In genomic region chr15:86231864-86232801, GRCh38 we compare ENCODE assay signal across 8 cellular contexts.
DNase-seq lines count a peak whose midpoint lies in the region; ATAC-seq, FAIRE-seq and TF ChIP-seq lines count a peak whose summit lies in the region.

No MANE protein-coding gene starts in this region.

- peak; percentile 94 for TF ChIP-seq CTCF in RWPE2 (IDR thresholded peaks at IDR 0.05; ENCODE audit: poor library complexity, severe bottlenecking)
- TF ChIP-seq CTCF in astrocyte of the spinal cord (IDR thresholded peaks at IDR 0.05; ENCODE audit: low read depth, low read length): peak; percentile 55
- peak; percentile 44 for TF ChIP-seq CTCF in kidney (IDR thresholded peaks at IDR 0.05; ENCODE audit: borderline replicate concordance, extremely low read depth, insufficient read depth)

- H3K36me3 ChIP-seq in RWPE2 (ENCODE audit: low read depth) (no peaks in the 10 kb centered on the region), kidney (ENCODE audit: control insufficient read depth in 1 of 2, insufficient read depth in 2 of 2, low read length in 2 of 2) (no peaks in the 10 kb centered on the region)

- no peak overlapping the region for H3K9ac ChIP-seq in kidney (ENCODE audit: low read length in 2 of 2)

- H3K4me1 ChIP-seq in RWPE2 (ENCODE audit: insufficient read depth, poor library complexity, severe bottlenecking): no peaks in the 10 kb centered on the region
- H3K4me1 ChIP-seq in kidney (ENCODE audit: control insufficient read depth in 1 of 2, insufficient read depth in 1 of 2, low read depth in 1 of 2, low read length in 2 of 2): no peaks in the 10 kb centered on the region

- no peaks in the 10 kb centered on the region for H3K9me3 ChIP-seq in RWPE2 (ENCODE audit: severe bottlenecking)
- H3K9me3 ChIP-seq in kidney (ENCODE audit: control insufficient read depth in 1 of 2, low read length in 2 of 2): no peaks in the 10 kb centered on the region

- DNase-seq in activated CD4-positive, alpha-beta T cell treated with anti-CD3 and anti-CD28 coated beads for 24 hours (ENCODE audit: low read depth in 2 of 2): peak; percentile 4 to 14
- DNase-seq in activated CD4-positive, alpha-beta T cell treated with anti-CD3 and anti-CD28 coated beads for 1 hour: no peak
- DNase-seq in RWPE2 (ENCODE audit: low spot score) (peak; percentile 73), astrocyte of the spinal cord (ENCODE audit: low read depth, low spot score) (peak; percentile 22), kidney (no peak), mucosa of gallbladder (ENCODE audit: low spot score) (no peak)
- DNase-seq in stimulated activated CD8-positive, alpha-beta memory T cell treated with anti-CD3 and anti-CD28 coated beads, Interleukin-7, amount 100 ng/mL, for 24 hours (ENCODE audit: low read depth): peak; percentile 2

- no peak overlapping the region for H3K27ac ChIP-seq in RWPE2 (ENCODE audit: poor library complexity, severe bottlenecking)
- H3K27ac ChIP-seq in kidney (ENCODE audit: low read depth in 2 of 2, low read length in 2 of 2): no peak overlapping the region

- FAIRE-seq in kidney (lab: Jason Lieb, UNC): no peak

- H3K27me3 ChIP-seq in RWPE2 (ENCODE audit: insufficient read depth, poor library complexity, severe bottlenecking): no peaks in the 10 kb centered on the region

- intact Hi-C loops in kidney (cut with DNase I): no loop called here

- in situ Hi-C loops in astrocyte of the spinal cord (cut with HindIII; ENCODE audit: low sequenced_read_pairs): no loop called here

- H3K4me3 ChIP-seq in RWPE2 (ENCODE audit: severe bottlenecking): no peak overlapping the region
- H3K4me3 ChIP-seq in astrocyte of the spinal cord (ENCODE audit: low read depth, low read length): no peak overlapping the region
- no peak overlapping the region for H3K4me3 ChIP-seq in kidney (ENCODE audit: low read length in 2 of 2)

- ATAC-seq in HG03521 (IDR thresholded peaks at IDR 0.05; ENCODE audit: unreplicated experiment) (peak; percentile 86), RWPE2 (ENCODE audit: low read depth) (peak; percentile 92)

Comparison
In these comparisons a context has a peak if more than half of its experiments do, and no peak if none do; other contexts are left out.
1. DNase-seq: peak in activated CD4-positive, alpha-beta T cell treated with anti-CD3 and anti-CD28 coated beads for 24 hours (2 of 2), RWPE2 (single experiment), astrocyte of the spinal cord (single experiment) and stimulated activated CD8-positive, alpha-beta memory T cell treated with anti-CD3 and anti-CD28 coated beads, Interleukin-7, amount 100 ng/mL, for 24 hours (single experiment); none in activated CD4-positive, alpha-beta T cell treated with anti-CD3 and anti-CD28 coated beads for 1 hour (single experiment), kidney (single experiment) and mucosa of gallbladder (single experiment).
2. CTCF ChIP-seq: peak in every context shown above with its lines; median percentile 94 in RWPE2; 55 in astrocyte of the spinal cord; 44 in kidney.